In genomic region chr1:227364657-227365056, GRCh38 we compare ENCODE assay signal across 7 cellular contexts.
"Had no signal": no experiment of that assay in that cellular context is flagged by ENCODE, and none has a peak within 500 bp of the region (broad histone marks: within the 10 kb centered on the region; RNA-seq: fewer than 3 reads in every experiment).

No MANE protein-coding gene starts in this region.

- DNase-seq: GDM1, GF-D8 had no signal

- FAIRE-seq: G401.6, GM12878, GM12891, GM12892, GM18507 had no signal

- H3K4me3 ChIP-seq: GM12878 had no signal

- ATAC-seq: GM12878 had no signal
